Comparison of ENCODE assay signal across 12 cellular contexts in genomic region chr9:136962701-136963248, GRCh38. TPM values are rescaled to one million over a fixed set of nuclear protein-coding genes. Genes with fewer than 3 reads are reported as not detected.
DNase-seq lines count a peak whose midpoint lies in the region; ATAC-seq and TF ChIP-seq lines count a peak whose summit lies in the region.
"Had no signal": no experiment of that assay in that cellular context is flagged by ENCODE, and none has a peak within 500 bp of the region (broad histone marks: within the 10 kb centered on the region; RNA-seq: fewer than 3 reads in every experiment).

No MANE protein-coding gene starts in this region.

- H3K9me3 Mint-ChIP-seq in Caco-2 (ENCODE audit: unreplicated experiment), result no peaks in the 10 kb centered on the region
- H3K9me3 Mint-ChIP-seq in effector memory CD8-positive, alpha-beta T cell, result no peaks in the 10 kb centered on the region
- H3K9me3 Mint-ChIP-seq: activated T-helper 1 cell treated with anti-CD3 and anti-CD28 coated beads, Interleukin-12 subunit alpha, Interleukin-12 subunit beta, Interleukin-2, Interleukin-4 antibody, amounts not matched to agents 30 ng/mL and 10 ng/mL and 1 ng/mL, durations not matched to agents 14 hours and 24 hours and 36 hours had no signal

- H3K4me1 ChIP-seq in Caco-2, result peaks cover 18% of the 10 kb centered on the region
- H3K4me1 ChIP-seq: gastrocnemius medialis had no signal

- TF ChIP-seq CTCF in Caco-2 (IDR thresholded peaks at IDR 0.05; ENCODE audit: insufficient read depth in 1 of 2, low read depth in 1 of 2, low read length in 1 of 2, severe bottlenecking in 1 of 2, unreplicated experiment in 1 of 2), result no peak

- no peaks in the 10 kb centered on the region for H3K36me3 ChIP-seq in Caco-2 (ENCODE audit: control insufficient read depth, insufficient read depth, low read length)
- H3K36me3 ChIP-seq: gastrocnemius medialis had no signal

- intact Hi-C loops in Caco-2 (cut with micrococcal nuclease; ENCODE audit: unreplicated experiment), result no loop called here

- DNase-seq in Caco-2 (no peak), GM19240 (ENCODE audit: insufficient read length, low spot score) (no peak), MV-4-11 (lab: John Stamatoyannopoulos, UW) (no peak)
- no peak for DNase-seq in effector memory CD8-positive, alpha-beta T cell
- DNase-seq: DMS79 treated with DMSO at 0.1 percent for 48 hours; effector memory CD4-positive, alpha-beta T cell; gastrocnemius medialis; islet precursor cell; NCI-H1092 treated with DMSO at 0.1 percent for 48 hours; NCI-H226 had no signal

- H3K36me3 Mint-ChIP-seq in Caco-2 (ENCODE audit: insufficient read depth, unreplicated experiment), result peaks cover 11% of the 10 kb centered on the region
- peaks cover 21% of the 10 kb centered on the region for H3K36me3 Mint-ChIP-seq in effector memory CD8-positive, alpha-beta T cell (ENCODE audit: insufficient read depth)

- H3K4me1 Mint-ChIP-seq in Caco-2 (ENCODE audit: low read depth, unreplicated experiment), result no peaks in the 10 kb centered on the region
- H3K4me1 Mint-ChIP-seq in effector memory CD8-positive, alpha-beta T cell (ENCODE audit: low read depth in 2 of 2), result peaks cover 48 to 63% of the 10 kb centered on the region in 2 donors

- no peak overlapping the region for H3K4me3 ChIP-seq in Caco-2 (ENCODE audit: low read depth, low read length)
- H3K4me3 ChIP-seq: gastrocnemius medialis had no signal

- no peaks in the 10 kb centered on the region for H3K27me3 Mint-ChIP-seq in Caco-2 (ENCODE audit: insufficient read depth, unreplicated experiment)
- H3K27me3 Mint-ChIP-seq in effector memory CD8-positive, alpha-beta T cell, result no peaks in the 10 kb centered on the region

- H3K27me3 ChIP-seq in Caco-2 (replicated peaks; ENCODE audit: control insufficient read depth, insufficient read depth, low read length), result no peaks in the 10 kb centered on the region

- no peak for ATAC-seq in effector memory CD8-positive, alpha-beta T cell (replicated peaks)
- ATAC-seq: activated CD4-positive, CD25-positive, alpha-beta regulatory T cell treated with anti-CD3 and anti-CD28 coated beads, Interleukin-2, amount 50 U/mL, for 24 hours; gastrocnemius medialis had no signal

- CTCF ChIA-PET in Caco-2 (lab: Charles Lee), result no interaction called here

- BruUV-seq in Caco-2 (replicated peaks; lab: Mats Ljungman, UMichigan), result no TSS peak

- H3K9me3 ChIP-seq in Caco-2, result no peaks in the 10 kb centered on the region
- H3K9me3 ChIP-seq: gastrocnemius medialis had no signal

- H3K27ac Mint-ChIP-seq in Caco-2 (ENCODE audit: unreplicated experiment), result peak overlapping the region; percentile 15
- peak overlapping the region; percentile 69 to 82 for H3K27ac Mint-ChIP-seq in effector memory CD8-positive, alpha-beta T cell
- H3K27ac Mint-ChIP-seq: activated T-helper 1 cell treated with anti-CD3 and anti-CD28 coated beads, Interleukin-12 subunit alpha, Interleukin-12 subunit beta, Interleukin-2, Interleukin-4 antibody, amounts not matched to agents 30 ng/mL and 10 ng/mL and 1 ng/mL, durations not matched to agents 14 hours and 24 hours and 36 hours had no signal

- POLR2A ChIA-PET in Caco-2 (lab: Charles Lee), result no interaction called here

- no peak overlapping the region for H3K4me3 Mint-ChIP-seq in Caco-2 (ENCODE audit: unreplicated experiment)
- H3K4me3 Mint-ChIP-seq in effector memory CD8-positive, alpha-beta T cell, result peak overlapping the region; percentile 25 to 56
- H3K4me3 Mint-ChIP-seq: activated T-helper 1 cell treated with anti-CD3 and anti-CD28 coated beads, Interleukin-12 subunit alpha, Interleukin-12 subunit beta, Interleukin-2, Interleukin-4 antibody, amounts not matched to agents 30 ng/mL and 10 ng/mL and 1 ng/mL, durations not matched to agents 14 hours and 24 hours and 36 hours had no signal

RNA-seq across cellular contexts. Expression of gene LCN12, which starts 10.7 kb away (rescaled TPM):
- 20.0 and 23.2 TPM in 2 replicates for total RNA-seq in Caco-2 (2022)
- total RNA-seq: gastrocnemius medialis had no signal

RNA-seq across cellular contexts. Expression of gene PTGDS, which starts 14.5 kb away (rescaled TPM):
- not detected in 2 replicates for total RNA-seq in Caco-2 (2022)

RNA-seq across cellular contexts. Expression of gene C8G, which starts 17.7 kb away (rescaled TPM):
- 0.77 and 1.3 TPM in 2 replicates for total RNA-seq in Caco-2 (2022)

RNA-seq across cellular contexts. Expression of gene FBXW5, which starts 18.2 kb away (rescaled TPM):
- total RNA-seq in Caco-2 (2022), result 66.8 and 76.1 TPM in 2 replicates

RNA-seq across cellular contexts. Expression of gene LCNL1, which starts 20.0 kb away (rescaled TPM):
- not detected in 2 replicates for total RNA-seq in Caco-2 (2022)
- total RNA-seq: activated T-helper 1 cell treated with anti-CD3 and anti-CD28 coated beads, Interleukin-12 subunit alpha, Interleukin-12 subunit beta, Interleukin-2, Interleukin-4 antibody, amounts not matched to agents 30 ng/mL and 10 ng/mL and 1 ng/mL, durations not matched to agents 14 hours and 24 hours and 36 hours had no signal
